In the genomic region with DNA sequence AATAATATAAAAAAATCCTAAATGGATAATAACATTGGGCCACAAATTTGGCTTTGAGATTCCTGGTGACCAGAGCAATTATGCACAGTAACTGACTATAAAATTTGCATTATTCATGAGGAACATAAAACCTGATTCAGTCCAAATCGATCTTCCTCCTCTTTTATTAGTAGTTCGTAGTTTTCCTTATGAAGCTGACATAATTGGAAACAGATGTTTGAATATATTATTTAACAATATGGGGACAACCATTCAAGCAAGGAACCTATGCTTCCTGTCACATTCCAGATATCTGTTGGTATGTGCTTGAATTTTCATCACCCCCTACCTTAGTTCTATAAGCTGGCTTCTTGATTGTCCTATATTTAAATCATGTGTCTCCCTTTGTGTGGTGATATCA, we compare ENCODE assay signal across 1 cellular context.
TF ChIP-seq lines count a peak whose summit lies in the region.

No MANE protein-coding gene starts in this region.

TF ChIP-seq in SK-N-SH treated with all-trans-retinoic acid at 6 μM for 48 hours, 23 proteins besides CTCF, POLR2A, EP300 and RAD21 (continued from another document):
- TF ChIP-seq TSHZ2 (CRISPR knock-in tag; IDR thresholded peaks at IDR 0.05): no peak
- no peak for TF ChIP-seq CREB5 (CRISPR knock-in tag; IDR thresholded peaks at IDR 0.05; ENCODE audit: low read depth)
- TF ChIP-seq ZNF565 (CRISPR knock-in tag; conservative IDR thresholded peaks at IDR 0.05; ENCODE audit: low read depth): no peak
